15 cellular contexts compared by ENCODE assay signal in the genomic region with DNA sequence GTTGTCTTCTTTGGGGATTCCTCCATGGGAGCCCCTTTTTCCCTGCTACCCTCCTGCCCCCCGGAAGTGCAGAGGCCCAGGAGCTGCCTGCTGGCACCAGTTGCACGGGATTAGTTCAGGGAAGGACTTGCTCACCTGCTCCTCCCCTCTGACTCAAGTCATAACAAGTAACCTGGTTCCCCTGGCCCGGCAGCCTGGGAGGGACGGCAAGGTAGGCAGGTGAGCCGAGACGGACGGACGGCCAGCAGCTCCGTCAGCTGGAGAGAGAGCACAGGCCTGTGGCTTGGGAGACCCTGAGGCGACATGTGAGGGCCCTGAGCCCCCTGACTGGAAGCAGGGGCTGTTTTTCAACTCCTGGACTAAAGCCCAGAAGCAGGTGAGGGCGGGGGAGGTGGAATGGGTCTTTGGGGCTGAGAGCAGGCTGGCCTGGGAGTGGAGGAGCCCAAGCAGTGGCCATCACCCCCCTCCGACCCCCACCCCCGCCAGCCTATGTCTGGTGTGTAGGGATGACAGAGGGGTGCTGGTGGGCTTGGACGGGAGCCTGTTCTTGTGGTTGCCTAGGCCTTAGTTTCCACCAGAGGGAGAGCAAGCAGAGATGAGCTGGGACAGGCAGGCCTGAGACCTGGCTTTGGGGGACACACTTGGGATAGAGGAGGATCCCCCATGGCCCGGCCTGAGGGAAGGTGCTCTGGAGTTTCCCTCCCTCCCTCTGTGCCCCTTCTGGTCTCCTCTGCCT. TPM values are rescaled to one million over a fixed set of nuclear protein-coding genes. Genes with fewer than 3 reads are reported as not detected.
A peak's percentile ranks its signal among the peaks of the same experiment; 100 is the strongest.
DNase-seq lines count a peak whose midpoint lies in the region; ATAC-seq and TF ChIP-seq lines count a peak whose summit lies in the region.
"Had no signal": no experiment of that assay in that cellular context is flagged by ENCODE, and none has a peak within 500 bp of the region (broad histone marks: within the 10 kb centered on the region; RNA-seq: fewer than 3 reads in every experiment).

A gene with protein sequence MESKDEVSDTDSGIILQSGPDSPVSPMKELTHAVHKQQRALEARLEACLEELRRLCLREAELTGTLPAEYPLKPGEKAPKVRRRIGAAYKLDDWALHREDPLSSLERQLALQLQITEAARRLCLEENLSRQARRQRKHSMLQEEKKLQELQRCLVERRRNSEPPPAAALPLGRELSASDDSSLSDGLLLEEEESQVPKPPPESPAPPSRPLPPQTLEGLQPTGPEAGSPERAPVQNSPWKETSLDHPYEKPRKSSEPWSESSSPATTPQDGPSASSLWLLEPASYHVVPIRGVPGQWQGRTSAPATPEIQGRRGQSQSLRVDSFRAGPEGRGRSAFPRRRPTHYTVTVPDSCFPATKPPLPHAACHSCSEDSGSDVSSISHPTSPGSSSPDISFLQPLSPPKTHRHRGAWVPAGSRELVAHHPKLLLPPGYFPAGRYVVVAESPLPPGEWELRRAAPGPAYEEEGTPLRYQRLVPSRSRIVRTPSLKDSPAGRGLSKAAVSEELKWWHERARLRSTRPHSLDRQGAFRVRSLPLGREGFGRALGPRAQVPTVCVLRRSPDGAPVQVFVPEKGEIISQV (plus strand): TSS at position 189 of the 736 bp plus-strand sequence. CDS start 3,501 bp downstream, outside the sequence.

- H3K4me3 ChIP-seq in iPS-18a (ENCODE audit: low read length) (peak within 1 kb of the TSS; percentile 80), right cardiac atrium (ENCODE audit: low read length) (no peak within 1 kb of the TSS)

- peaks cover 16% of the 10 kb centered on the region for H3K36me3 ChIP-seq in iPS-18a (ENCODE audit: control insufficient read depth, low read depth, low read length)

- no peaks in the 10 kb centered on the region for H3K9me3 ChIP-seq in iPS-18a (ENCODE audit: control insufficient read depth, low read depth, low read length)
- H3K9me3 ChIP-seq in right cardiac atrium (ENCODE audit: control insufficient read depth, low read length) = no peaks in the 10 kb centered on the region

- TF ChIP-seq CTCF in GM10266 (IDR thresholded peaks at IDR 0.05; ENCODE audit: control insufficient read depth, insufficient read depth, low read depth, missing control alignments) = peak; percentile 9
- TF ChIP-seq CTCF in RWPE1 (conservative IDR thresholded peaks at IDR 0.05; ENCODE audit: low read depth) = no peak; the same call in 1 of the 2 replicates

- CTCF ChIA-PET in RWPE1 (lab: Yijun Ruan, JAX) = interaction anchor here (0.6 to 1.9 kb wide), 14 partner anchors 14 to 336 kb away, joined by 3 to 7 read pairs (median 3); no protein-coding TSS in a partner anchor

- H3K9ac ChIP-seq in iPS-18a (ENCODE audit: low read length) = no peak within 1 kb of the TSS

- peak within 1 kb of the TSS; percentile 96 for H3K27ac ChIP-seq in RWPE1
- H3K27ac ChIP-seq in iPS-18a (ENCODE audit: low read length) = no peak within 1 kb of the TSS
- no peak within 1 kb of the TSS for H3K27ac ChIP-seq in right cardiac atrium (ENCODE audit: low read length)

- H3K27me3 ChIP-seq in iPS-18a (ENCODE audit: control insufficient read depth, insufficient read depth, low read length) (no peaks in the 10 kb centered on the region), right cardiac atrium (ENCODE audit: control insufficient read depth, insufficient read depth) (no peaks in the 10 kb centered on the region)

- ATAC-seq in GM19395 (IDR thresholded peaks at IDR 0.05; ENCODE audit: unreplicated experiment) (no peak), GM18870 (IDR thresholded peaks at IDR 0.05; ENCODE audit: unreplicated experiment) (no peak), right cardiac atrium (no peak)
- ATAC-seq: left ventricle myocardium superior, Right ventricle myocardium inferior had no signal

- intact Hi-C loops in right cardiac atrium (cut with DNase I) = no loop called here

- DNase-seq in GM10266 (ENCODE audit: extremely low spot score) (no peak), RWPE1 (ENCODE audit: low spot score) (peak; percentile 96), renal cortical epithelial cell (ENCODE audit: low read depth) (peak; percentile 64), right cardiac atrium (no peak)
- DNase-seq in effector CD8-positive, alpha-beta T cell (lab: John Stamatoyannopoulos, UW) = no peak
- DNase-seq: activated CD4-positive, alpha-beta T cell treated with anti-CD3 and anti-CD28 coated beads, Interleukin-2, amount 50 U/mL, for 1 hour; CD4-positive, alpha-beta T cell; left ventricle myocardium superior; NCI-H187 treated with DMSO at 0.1 percent for 48 hours; stimulated activated CD4-positive, alpha-beta T cell treated with anti-CD3 and anti-CD28 coated beads, Interleukin-15, amount 100 ng/mL, for 24 hours had no signal

- 95% methylated on average over 15 of the region's 15 CpGs for WGBS in right cardiac atrium

- POLR2A ChIA-PET in RWPE1 (lab: Yijun Ruan, JAX; ENCODE audit: low non-redundant PET) = interaction anchor here (0.5 to 1.0 kb wide), 5 partner anchors 23 to 191 kb away, joined by 3 to 4 read pairs (median 3); no protein-coding TSS in a partner anchor

- H3K4me1 ChIP-seq in iPS-18a (ENCODE audit: control insufficient read depth, low read depth, low read length) (peaks cover 50% of the 10 kb centered on the region), right cardiac atrium (ENCODE audit: control insufficient read depth, insufficient read depth, low read length) (no peaks in the 10 kb centered on the region)

RNA-seq across cellular contexts. Expression of the gene that starts here (rescaled TPM):
- total RNA-seq in renal cortical epithelial cell = 28.1 and 58.5 TPM in 2 replicates
- total RNA-seq in right cardiac atrium = not detected
- polyA plus RNA-seq in right cardiac atrium = not detected
- total RNA-seq: Right ventricle myocardium inferior had no signal
- polyA plus RNA-seq: endothelial cell of umbilical vein had no signal

Comparison
In these comparisons a context has a peak if more than half of its experiments do, and no peak if none do; other contexts are left out.
1. RNA of the gene that starts here (total RNA-seq): 28.1 to 58.5 TPM in renal cortical epithelial cell; not detected in right cardiac atrium; every median in the first group is over 10 times any median in the second.
2. DNase-seq: peak in RWPE1 (single experiment) and renal cortical epithelial cell (single experiment); none in GM10266 (single experiment), effector CD8-positive, alpha-beta T cell (single experiment) and right cardiac atrium (0 of 3).